16 cellular contexts compared by ENCODE assay signal in the genomic region with DNA sequence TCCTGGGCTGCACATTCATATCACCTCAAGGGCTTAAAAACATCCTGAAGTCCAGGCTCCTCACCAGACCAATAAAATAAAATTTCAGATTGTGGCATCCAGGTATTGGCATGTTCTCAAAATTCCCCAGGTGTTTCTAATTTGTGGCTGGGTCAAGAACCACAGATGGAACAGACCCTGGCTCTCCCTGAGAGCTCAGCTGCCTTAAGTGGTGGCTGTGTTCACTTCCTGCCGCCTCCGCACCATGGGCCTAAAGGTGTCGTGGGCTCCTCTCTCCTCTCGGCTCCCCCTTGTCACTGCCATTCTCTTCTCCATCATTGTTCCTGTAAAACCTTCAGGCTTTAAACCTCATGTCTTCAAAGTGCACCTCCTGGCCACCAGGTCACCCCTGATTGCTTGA. TPM values are rescaled to one million over a fixed set of nuclear protein-coding genes. Genes with fewer than 3 reads are reported as not detected.
"Had no signal": no experiment of that assay in that cellular context is flagged by ENCODE, and none has a peak within 500 bp of the region (broad histone marks: within the 10 kb centered on the region; RNA-seq: fewer than 3 reads in every experiment).

No MANE protein-coding gene starts in this region.

- H3K27me3 Mint-ChIP-seq: activated T-cell treated with anti-CD3 and anti-CD28 coated beads, Interleukin-2, amount 50 U/mL, for 24 hours; type B pancreatic cell had no signal

- ATAC-seq: esophagus mucosa, heart right ventricle had no signal

- H3K4me3 ChIP-seq: heart right ventricle, left ventricle myocardium inferior, testis had no signal

- H3K9me3 Mint-ChIP-seq: activated CD4-positive, alpha-beta memory T cell treated with anti-CD3 and anti-CD28 coated beads for 36 hours; activated naive CD4-positive, alpha-beta T cell treated with anti-CD3 and anti-CD28 coated beads, Interleukin-2, amount 10 ng/mL, durations not matched to agents 7 days and 5 days; activated T-cell treated with anti-CD3 and anti-CD28 coated beads, Interleukin-2, amount 50 U/mL, for 24 hours; dendritic cell treated with granulocyte-macrophage colony-stimulating factor and Interleukin-4, amounts not matched to agents 40 ng/mL and 50 ng/mL, for 4 days; immature natural killer cell; type B pancreatic cell had no signal

- H3K27ac Mint-ChIP-seq: activated CD4-positive, alpha-beta memory T cell treated with anti-CD3 and anti-CD28 coated beads for 36 hours; activated naive CD4-positive, alpha-beta T cell treated with anti-CD3 and anti-CD28 coated beads, Interleukin-2, amount 10 ng/mL, durations not matched to agents 7 days and 5 days; activated T-cell treated with anti-CD3 and anti-CD28 coated beads, Interleukin-2, amount 50 U/mL, for 24 hours; dendritic cell treated with granulocyte-macrophage colony-stimulating factor and Interleukin-4, amounts not matched to agents 40 ng/mL and 50 ng/mL, for 4 days; progenitor cell of endocrine pancreas; type B pancreatic cell had no signal

- DNase-seq: activated CD4-positive, alpha-beta memory T cell treated with anti-CD3 and anti-CD28 coated beads for 36 hours; activated naive CD4-positive, alpha-beta T cell treated with anti-CD3 and anti-CD28 coated beads, Interleukin-2, amount 10 ng/mL, durations not matched to agents 7 days and 5 days; activated T-cell treated with anti-CD3 and anti-CD28 coated beads, Interleukin-2, amount 50 U/mL, for 24 hours; effector CD8-positive, alpha-beta T cell; heart right ventricle; immature natural killer cell; kidney glomerular epithelial cell; left ventricle myocardium inferior; T1000; testis had no signal

- H3K4me3 Mint-ChIP-seq: activated CD4-positive, alpha-beta memory T cell treated with anti-CD3 and anti-CD28 coated beads for 36 hours; activated naive CD4-positive, alpha-beta T cell treated with anti-CD3 and anti-CD28 coated beads, Interleukin-2, amount 10 ng/mL, durations not matched to agents 7 days and 5 days; activated T-cell treated with anti-CD3 and anti-CD28 coated beads, Interleukin-2, amount 50 U/mL, for 24 hours; dendritic cell treated with granulocyte-macrophage colony-stimulating factor and Interleukin-4, amounts not matched to agents 40 ng/mL and 50 ng/mL, for 4 days; immature natural killer cell; type B pancreatic cell had no signal

- H3K4me1 Mint-ChIP-seq: activated naive CD4-positive, alpha-beta T cell treated with anti-CD3 and anti-CD28 coated beads, Interleukin-2, amount 10 ng/mL, durations not matched to agents 7 days and 5 days; immature natural killer cell had no signal

- H3K36me3 Mint-ChIP-seq: activated CD4-positive, alpha-beta memory T cell treated with anti-CD3 and anti-CD28 coated beads for 36 hours; activated naive CD4-positive, alpha-beta T cell treated with anti-CD3 and anti-CD28 coated beads, Interleukin-2, amount 10 ng/mL, durations not matched to agents 7 days and 5 days; immature natural killer cell; type B pancreatic cell had no signal

RNA-seq across cellular contexts. Expression of a gene that starts 17.8 kb away (rescaled TPM):
- total RNA-seq: activated CD4-positive, alpha-beta memory T cell treated with anti-CD3 and anti-CD28 coated beads for 36 hours; T-helper 1 cell treated with Interleukin-12 subunit alpha and Interleukin-12 subunit beta and Interleukin-4 antibody, amounts not matched to agents 30 ng/mL and 1 ng/mL, for 36 hours had no signal

RNA-seq across cellular contexts. Expression of a gene that starts 40.2 kb away (rescaled TPM):
- total RNA-seq: activated CD4-positive, alpha-beta memory T cell treated with anti-CD3 and anti-CD28 coated beads for 36 hours; bronchial epithelial cell; T-helper 1 cell treated with Interleukin-12 subunit alpha and Interleukin-12 subunit beta and Interleukin-4 antibody, amounts not matched to agents 30 ng/mL and 1 ng/mL, for 36 hours had no signal
- polyA plus RNA-seq: immature natural killer cell had no signal
